In the genomic region with DNA sequence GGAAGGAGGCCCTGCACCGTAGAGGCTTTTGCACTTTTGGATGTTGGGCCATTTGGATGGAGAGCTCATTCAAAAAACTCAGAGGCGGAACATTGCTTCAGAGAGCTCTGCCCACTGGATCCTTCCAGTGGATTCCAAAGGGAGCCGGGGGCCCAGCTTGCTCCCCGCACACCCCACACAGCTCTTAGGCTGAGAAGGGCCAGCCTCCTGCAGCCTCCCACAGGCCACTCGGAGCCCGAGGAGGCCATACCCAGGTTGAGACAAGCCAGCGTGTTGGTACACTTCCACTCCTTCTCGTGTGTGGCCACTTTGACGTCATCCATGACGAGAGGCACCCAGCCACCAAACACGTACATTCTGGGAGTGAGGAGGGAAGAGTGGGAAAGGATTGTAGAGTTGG, we compare ENCODE assay signal across 27 cellular contexts.
"Had no signal": no experiment of that assay in that cellular context is flagged by ENCODE, and none has a peak within 500 bp of the region (broad histone marks: within the 10 kb centered on the region; RNA-seq: fewer than 3 reads in every experiment).

No MANE protein-coding gene starts in this region.

- ATAC-seq: activated T-cell treated with anti-CD3 and anti-CD28 coated beads, Interleukin-2, amount 50 U/mL, for 72 hours; activated T-helper 17 cell treated with anti-CD3 and anti-CD28 coated beads, Interleukin-2, amount 50 U/mL, for 72 hours; body of pancreas; Panc1 had no signal

- H3K27me3 Mint-ChIP-seq: activated B cell treated with CpG ODN at 0.5 μM for 24 hours; activated CD4-positive, alpha-beta memory T cell treated with anti-CD3 and anti-CD28 coated beads, Interleukin-2, amount 10 ng/mL, durations not matched to agents 7 days and 5 days; activated naive CD4-positive, alpha-beta T cell treated with anti-CD3 and anti-CD28 coated beads, Interleukin-2, amount 50 U/mL, for 24 hours; activated T-helper 17 cell treated with anti-CD3 and anti-CD28 coated beads, Interleukin-2, amount 50 U/mL, for 72 hours had no signal

- DNase-seq: activated B cell treated with CpG ODN at 0.5 μM for 24 hours; activated CD4-positive, alpha-beta memory T cell treated with anti-CD3 and anti-CD28 coated beads, Interleukin-2, amount 10 ng/mL, durations not matched to agents 7 days and 5 days; activated CD4-positive, alpha-beta T cell treated with anti-CD3 and anti-CD28 coated beads for 1 hour; activated CD4-positive, alpha-beta T cell treated with anti-CD3 and anti-CD28 coated beads for 48 hours; activated effector memory CD4-positive, alpha-beta T cell treated with anti-CD3 and anti-CD28 coated beads, Interleukin-2, amount 50 U/mL, for 16 hours; activated naive CD4-positive, alpha-beta T cell; activated T-cell treated with anti-CD3 and anti-CD28 coated beads, Interleukin-2, amount 50 U/mL, for 72 hours; adrenal gland; body of pancreas; cerebellar nuclear complex; Kasumi-1; KG1; MG63; NCI-H1048; NCI-H1105 treated with DMSO at 0.1 percent for 48 hours; NCI-H1436; NCI-H1694; NCI-H1930; NCI-H2081 treated with DMSO at 0.1 percent for 48 hours; NCI-H226; NCI-H524 treated with DMSO at 0.1 percent for 48 hours; SHP77; SJCRH30 had no signal

- H3K36me3 Mint-ChIP-seq: activated naive CD4-positive, alpha-beta T cell treated with anti-CD3 and anti-CD28 coated beads, Interleukin-2, amount 50 U/mL, for 24 hours had no signal

- H3K4me1 Mint-ChIP-seq: activated T-helper 17 cell treated with anti-CD3 and anti-CD28 coated beads, Interleukin-2, amount 50 U/mL, for 72 hours had no signal

- H3K9me3 Mint-ChIP-seq: activated B cell treated with CpG ODN at 0.5 μM for 24 hours; activated CD4-positive, alpha-beta memory T cell treated with anti-CD3 and anti-CD28 coated beads, Interleukin-2, amount 10 ng/mL, durations not matched to agents 7 days and 5 days; activated naive CD4-positive, alpha-beta T cell treated with anti-CD3 and anti-CD28 coated beads, Interleukin-2, amount 50 U/mL, for 24 hours; activated T-cell treated with anti-CD3 and anti-CD28 coated beads, Interleukin-2, amount 50 U/mL, for 72 hours; activated T-helper 17 cell treated with anti-CD3 and anti-CD28 coated beads, Interleukin-2, amount 50 U/mL, for 72 hours; T-helper 2 cell treated with Interferon-gamma antibody and Interleukin-4, amounts not matched to agents 5 μg/mL and 100 μg/mL, for 36 hours had no signal

- H3K27ac Mint-ChIP-seq: activated B cell treated with CpG ODN at 0.5 μM for 24 hours; activated CD4-positive, alpha-beta memory T cell treated with anti-CD3 and anti-CD28 coated beads, Interleukin-2, amount 10 ng/mL, durations not matched to agents 7 days and 5 days; activated naive CD4-positive, alpha-beta T cell treated with anti-CD3 and anti-CD28 coated beads, Interleukin-2, amount 50 U/mL, for 24 hours; activated T-cell treated with anti-CD3 and anti-CD28 coated beads, Interleukin-2, amount 50 U/mL, for 72 hours; activated T-helper 17 cell treated with anti-CD3 and anti-CD28 coated beads, Interleukin-2, amount 50 U/mL, for 72 hours; T-helper 2 cell treated with Interferon-gamma antibody and Interleukin-4, amounts not matched to agents 5 μg/mL and 100 μg/mL, for 36 hours had no signal

- H3K4me3 Mint-ChIP-seq: activated B cell treated with CpG ODN at 0.5 μM for 24 hours; activated CD4-positive, alpha-beta memory T cell treated with anti-CD3 and anti-CD28 coated beads, Interleukin-2, amount 10 ng/mL, durations not matched to agents 7 days and 5 days; activated naive CD4-positive, alpha-beta T cell treated with anti-CD3 and anti-CD28 coated beads, Interleukin-2, amount 50 U/mL, for 24 hours; activated T-cell treated with anti-CD3 and anti-CD28 coated beads, Interleukin-2, amount 50 U/mL, for 72 hours; activated T-helper 17 cell treated with anti-CD3 and anti-CD28 coated beads, Interleukin-2, amount 50 U/mL, for 72 hours; T-helper 2 cell treated with Interferon-gamma antibody and Interleukin-4, amounts not matched to agents 5 μg/mL and 100 μg/mL, for 36 hours had no signal
